ENCODE assay signal across 20 cellular contexts in the genomic region with DNA sequence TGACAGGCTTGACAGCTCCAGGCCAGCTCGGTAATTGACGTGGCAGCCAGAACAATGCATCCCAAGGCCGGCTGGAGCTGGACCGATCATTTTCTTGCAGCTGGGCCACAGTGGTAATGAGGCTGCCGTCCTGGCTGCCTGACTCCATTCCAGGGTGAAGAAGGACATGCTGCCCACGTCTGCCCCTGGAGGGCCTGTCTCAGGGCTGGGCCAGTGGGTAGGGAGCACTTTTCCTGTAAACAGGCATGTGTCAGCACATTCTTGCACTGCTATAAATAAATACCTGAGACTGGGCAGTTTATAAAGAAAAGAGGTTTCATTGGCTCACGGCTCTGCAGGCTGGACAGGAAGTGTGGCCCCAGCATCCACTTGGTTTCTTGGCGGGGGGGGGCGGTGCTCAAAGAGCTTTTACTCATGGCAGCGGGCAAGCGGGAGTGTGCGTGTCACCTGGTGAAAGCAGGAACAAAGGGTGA. TPM values are rescaled to one million over a fixed set of nuclear protein-coding genes. Genes with fewer than 3 reads are reported as not detected.
DNase-seq lines count a peak whose midpoint lies in the region; ATAC-seq, FAIRE-seq and TF ChIP-seq lines count a peak whose summit lies in the region.
"Had no signal": no experiment of that assay in that cellular context is flagged by ENCODE, and none has a peak within 500 bp of the region (broad histone marks: within the 10 kb centered on the region; RNA-seq: fewer than 3 reads in every experiment).

No MANE protein-coding gene starts in this region.

- H3K36me3 ChIP-seq in heart right ventricle (no peaks in the 10 kb centered on the region), left ventricle myocardium inferior (no peaks in the 10 kb centered on the region), K562 (ENCODE audit: control insufficient read depth, insufficient read depth, low read length) (no peaks in the 10 kb centered on the region)
- H3K36me3 ChIP-seq: brain microvascular endothelial cell, tibial artery had no signal

- no peak overlapping the region for H3K4me3 ChIP-seq in heart right ventricle
- H3K4me3 ChIP-seq in left ventricle myocardium inferior: no peak overlapping the region
- H3K4me3 ChIP-seq in K562: no peak overlapping the region
- H3K4me3 ChIP-seq: tibial artery had no signal

- whole genome bisulfite sequencing in heart right ventricle, 2 donors: 36 to 38% methylated on average over 12 of the region's 12 CpGs
- 3% methylated on average over 12 of the region's 12 CpGs for WGBS in K562 (ENCODE audit: insufficient coverage, low coverage, missing lambda C conversion rate)

- DNase-seq in heart right ventricle (no peak), left ventricle myocardium inferior (no peak), K562 (ENCODE audit: extremely low read depth in 1 of 4, low spot score in 3 of 4) (no peak), medulla oblongata (ENCODE audit: extremely low spot score) (peak; percentile 38), cortex of kidney (lab: John Stamatoyannopoulos, UW) (no peak), GM12891 (ENCODE audit: insufficient read length, low spot score) (no peak), NCI-H1694 (lab: John Stamatoyannopoulos, UW) (no peak)
- no peak for DNase-seq in activated naive CD4-positive, alpha-beta T cell (lab: John Stamatoyannopoulos, UW)
- DNase-seq: activated B cell treated with CpG ODN at 0.5 μM for 24 hours; activated CD8-positive, alpha-beta memory T cell treated with anti-CD3 and anti-CD28 coated beads, Interleukin-2, amount 50 U/mL, for 4 hours; activated naive CD4-positive, alpha-beta T cell treated with Interleukin-2 at 50 U/mL for 16 hours; brain microvascular endothelial cell; CD4-positive, alpha-beta memory T cell; effector memory CD8-positive, alpha-beta T cell; NCI-H1048; NCI-H2171; right cardiac atrium; stimulated activated CD8-positive, alpha-beta memory T cell treated with anti-CD3 and anti-CD28 coated beads, Interleukin-4, amount 100 ng/mL, for 48 hours; tibial artery had no signal

- H3K4me1 ChIP-seq in heart right ventricle: peaks cover 0 to 7% (median 0%) of the 10 kb centered on the region in 9 donors
- H3K4me1 ChIP-seq in left ventricle myocardium inferior: peaks cover 7% of the 10 kb centered on the region
- H3K4me1 ChIP-seq in K562 (replicated peaks in 1 of 2; ENCODE audit: control insufficient read depth in 2 of 2, insufficient read depth in 2 of 2, low read length in 2 of 2): no peaks in the 10 kb centered on the region
- H3K4me1 ChIP-seq: foreskin keratinocyte had no signal

- no peak for FAIRE-seq in K562 (lab: Jason Lieb, UNC)
- FAIRE-seq in GM12891 (lab: Jason Lieb, UNC): no peak

- no peaks in the 10 kb centered on the region for H3K79me2 ChIP-seq in K562 (ENCODE audit: control insufficient read depth, insufficient read depth, low read length)

- H3K9me1 ChIP-seq in K562 (ENCODE audit: control insufficient read depth, insufficient read depth, low read length): no peaks in the 10 kb centered on the region

- POLR2A ChIA-PET in K562 (lab: Yijun Ruan, JAX): interaction anchor here (0.6 kb wide), 1 partner anchor 9 kb away, joined by 3 read pairs; no protein-coding TSS in a partner anchor

- peaks cover 0 to 11% (median 0%) of the 10 kb centered on the region in 7 donors for H3K27me3 ChIP-seq in heart right ventricle
- H3K27me3 ChIP-seq in left ventricle myocardium inferior (ENCODE audit: low read depth): peaks cover 34% of the 10 kb centered on the region
- peaks cover 0 to 35% of the 10 kb centered on the region in 2 experiments; a peak in 4 of 5 replicates for H3K27me3 ChIP-seq in K562 (ENCODE audit: control insufficient read depth in 2 of 2, insufficient read depth in 2 of 2, low read length in 2 of 2)
- H3K27me3 ChIP-seq: brain microvascular endothelial cell, foreskin keratinocyte had no signal

- no peak for TF ChIP-seq CTCF in heart right ventricle (IDR thresholded peaks at IDR 0.05)
- TF ChIP-seq CTCF in left ventricle myocardium inferior (IDR thresholded peaks at IDR 0.05; ENCODE audit: borderline replicate concordance): no peak
- TF ChIP-seq CTCF in K562 (IDR thresholded peaks at IDR 0.05 in 2 of 3, conservative IDR thresholded peaks at IDR 0.05 in 1 of 3; ENCODE audit: insufficient read depth in 2 of 3, low read depth in 1 of 3, low read length in 3 of 3): no peak

- CTCF ChIA-PET in K562 (lab: Yijun Ruan, JAX; ENCODE audit: low intra/inter-chr PET ratio): no interaction called here

- H3K9me3 ChIP-seq in heart right ventricle (no peaks in the 10 kb centered on the region), left ventricle myocardium inferior (replicated peaks) (no peaks in the 10 kb centered on the region), K562 (replicated peaks; ENCODE audit: control insufficient read depth, insufficient read depth, low read depth, low read length) (no peaks in the 10 kb centered on the region)
- H3K9me3 ChIP-seq: tibial artery had no signal

- no peak for TF ChIP-seq EP300 in K562 (IDR thresholded peaks at IDR 0.05; ENCODE audit: low read length)

- intact Hi-C loops in heart right ventricle (cut with DNase I): loop anchor here in 1 of 10 donors (10.0 kb wide), 1 partner anchor 214 kb away; no protein-coding TSS in a partner anchor
- intact Hi-C loops in left ventricle myocardium inferior (cut with micrococcal nuclease): no loop called here
- intact Hi-C loops in K562 (cut with micrococcal nuclease): no loop called here

- H3K9ac ChIP-seq in K562 (ENCODE audit: insufficient read depth in 1 of 2, low read depth in 2 of 2, low read length in 2 of 2): no peak overlapping the region

- in situ Hi-C loops in K562 (cut with MboI): no loop called here

- 0 out of 2 replicates have a peak, but pooled peaks cover under 1% of the 10 kb centered on the region for H4K20me1 ChIP-seq in K562 (replicated peaks; ENCODE audit: control insufficient read depth, insufficient read depth, low read length)

- TF ChIP-seq RAD21 in K562 (CRISPR knock-in tag; conservative IDR thresholded peaks at IDR 0.05 in 1 of 2, IDR thresholded peaks at IDR 0.05 in 1 of 2): no peak

- H3K27ac ChIP-seq in heart right ventricle: no peak overlapping the region
- no peak overlapping the region for H3K27ac ChIP-seq in left ventricle myocardium inferior (replicated peaks)
- H3K27ac ChIP-seq in K562 (ENCODE audit: extremely low read depth, low read depth, low read length): no peak overlapping the region
- H3K27ac ChIP-seq: brain microvascular endothelial cell, foreskin keratinocyte, tibial artery had no signal

- no peak for TF ChIP-seq POLR2A in K562 (conservative IDR thresholded peaks at IDR 0.05)
- no peak for TF ChIP-seq POLR2A in GM12891 (IDR thresholded peaks at IDR 0.05; ENCODE audit: low read depth, low read length)

- BruUV-seq in K562 (replicated peaks; lab: Mats Ljungman, UMichigan): no TSS peak

- ATAC-seq in heart right ventricle (peak in 7 of 8 donors; percentile 17 to 78 (median 59)), K562 (no peak)
- ATAC-seq: effector memory CD8-positive, alpha-beta T cell; foreskin keratinocyte had no signal

- H2AFZ ChIP-seq in K562 (ENCODE audit: low read depth, low read length): no peak overlapping the region

- H3K4me2 ChIP-seq in K562 (ENCODE audit: insufficient read depth, low read length): no peak overlapping the region

TF ChIP-seq in K562, 482 proteins besides CTCF, POLR2A, EP300 and RAD21:
- TF ChIP-seq ZNF184 (CRISPR knock-in tag; IDR thresholded peaks at IDR 0.05) (no peak), ZNF316 (IDR thresholded peaks at IDR 0.05) (peak; percentile 44)

TF ChIP-seq in GM12891, 5 proteins besides CTCF, POLR2A, EP300 and RAD21:
- TF ChIP-seq POLR2AphosphoS5 (IDR thresholded peaks at IDR 0.05; ENCODE audit: low read depth, low read length) (no peak), PAX5 (IDR thresholded peaks at IDR 0.05; ENCODE audit: insufficient read depth, low read length, severe bottlenecking) (no peak), SPI1 (IDR thresholded peaks at IDR 0.05; ENCODE audit: low read depth, low read length) (no peak), TAF1 (IDR thresholded peaks at IDR 0.05; ENCODE audit: low read depth, low read length) (no peak), POU2F2 (IDR thresholded peaks at IDR 0.05; ENCODE audit: low read depth, low read length) (no peak)

RNA-seq across cellular contexts. Expression of a gene that starts 38.1 kb away (rescaled TPM):
- total RNA-seq in heart right ventricle (10 to 100 TPM in 1 of 10 donors, 1 to 10 TPM in 9; 3.5 to 18.6 (median 7.2) TPM), left ventricle myocardium inferior (9.9 TPM), K562 (2014; rRNA removed) (42.0 and 46.5 TPM in 2 replicates), K562 (2014; rRNA removed; fragmentation: Illumina TruSeq; extraction: Trizol) (6.0 and 6.7 TPM in 2 replicates), K562 (2015; rRNA removed; fragmentation: Illumina TruSeq; extraction: Trizol) (11.8 and 14.4 TPM in 2 replicates), K562 (2021) (26.5 and 29.7 TPM in 2 replicates)
- polyA plus RNA-seq in heart right ventricle (10 to 100 TPM; 16.0 to 22.5 TPM), K562 (2011; rRNA removed) (14.2 and 19.8 TPM in 2 replicates), K562 (2014; fragmentation: Illumina TruSeq; extraction: Trizol) (10.1 and 25.5 TPM in 2 replicates), K562 (2014; fragmentation: Nextera tagmentation; extraction: Ambion mirVana) (1 to 10 TPM; 1.7 TPM), K562 (2014; rRNA removed) (31.2 and 49.0 TPM in 2 replicates)
- total RNA-seq in K562 (2011; cell fraction: chromatin; rRNA removed; ENCODE audit: low replicate concordance): 22.8 and 48.8 TPM in 2 replicates
- 33.6 and 36.5 TPM in 2 replicates for total RNA-seq in K562 (2011; cell fraction: nucleolus; rRNA removed)
- 23.7 and 24.2 TPM in 2 replicates for total RNA-seq in K562 (2011; cell fraction: nucleoplasm; rRNA removed)
- 25.0 and 63.1 TPM in 2 replicates for polyA plus RNA-seq in K562 (2011; cell fraction: cytosol; rRNA removed)
- polyA plus RNA-seq in K562 (2011; cell fraction: nucleus; rRNA removed): 52.6 and 84.5 TPM in 2 replicates
- polyA plus RNA-seq in K562 (2012): 20.4 and 37.0 TPM in 2 replicates
- polyA minus RNA-seq in K562 (2011; rRNA and poly(A)+ RNA removed): 6.6 and 9.7 TPM in 2 replicates
- polyA minus RNA-seq in K562 (2011; cell fraction: cytosol; rRNA and poly(A)+ RNA removed): 12.0 and 13.4 TPM in 2 replicates
- 9.3 and 10.2 TPM in 2 replicates for polyA minus RNA-seq in K562 (2011; cell fraction: nucleus; rRNA and poly(A)+ RNA removed)
- polyA plus RNA-seq in GM12891 (2012; ENCODE audit: low read depth, missing spikeins): 0.01 TPM
